Comparison of ENCODE assay signal across 29 cellular contexts in the genomic region with DNA sequence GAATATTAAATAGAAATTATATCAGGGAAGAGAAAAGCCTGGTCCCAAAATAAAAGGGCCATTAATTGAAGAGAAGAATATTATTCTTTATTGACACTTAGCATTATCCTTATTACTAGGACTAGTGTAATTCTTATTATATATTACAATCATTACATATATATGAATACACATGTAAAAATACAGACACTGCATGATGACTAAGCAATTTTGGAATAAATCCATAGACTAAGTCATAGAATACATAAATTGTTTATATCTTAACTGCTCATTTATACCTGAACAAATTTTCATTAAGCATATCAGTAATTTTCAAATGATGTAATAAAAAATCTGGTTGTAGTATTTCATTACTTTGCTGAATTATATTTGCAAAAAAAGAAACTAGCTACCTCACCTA. TPM values are rescaled to one million over a fixed set of nuclear protein-coding genes. Genes with fewer than 3 reads are reported as not detected.
"Had no signal": no experiment of that assay in that cellular context is flagged by ENCODE, and none has a peak within 500 bp of the region (broad histone marks: within the 10 kb centered on the region; RNA-seq: fewer than 3 reads in every experiment).

No MANE protein-coding gene starts in this region.

- H3K79me2 ChIP-seq: parathyroid adenoma had no signal

- H3K9me3 ChIP-seq: heart left ventricle, psoas muscle, testis, tibial nerve, upper lobe of right lung, vagina had no signal

- H3K4me1 ChIP-seq: heart left ventricle, parathyroid adenoma, psoas muscle, testis, upper lobe of right lung, vagina had no signal

- H3K9ac ChIP-seq: parathyroid adenoma had no signal

- H3K36me3 ChIP-seq: heart left ventricle, tibial nerve, upper lobe of right lung, vagina had no signal

- H3K27me3 ChIP-seq: heart left ventricle, testis, tibial nerve, upper lobe of right lung, vagina had no signal

- H3K4me3 ChIP-seq: coronary artery, heart left ventricle, psoas muscle, testis, tibial nerve, upper lobe of right lung, vagina had no signal

- DNase-seq: effector CD4-positive, alpha-beta T cell; endodermal cell; heart left ventricle; hypothalamus; naive B cell; nephron progenitor cell; psoas muscle; retina; stimulated activated CD4-positive, alpha-beta T cell treated with anti-CD3 and anti-CD28 coated beads, Interleukin-2, amount 100 ng/mL, for 24 hours; stimulated activated CD4-positive, alpha-beta T cell treated with anti-CD3 and anti-CD28 coated beads, Interleukin-4, amount 100 ng/mL, for 4 hours; stimulated activated naive B cell treated with anti-CD40 and anti-IgM and Interleukin-4, amounts not matched to agents 10 μg/mL and 1 μg/mL and 100 μg/mL, for 72 hours; stimulated activated naive CD8-positive, alpha-beta T cell treated with anti-CD3 and anti-CD28 coated beads, Interleukin-15, amount 100 ng/mL, for 72 hours; testis; upper lobe of right lung had no signal

- H3K27ac ChIP-seq: coronary artery, heart left ventricle, parathyroid adenoma, psoas muscle, testis, tibial nerve, upper lobe of right lung, vagina had no signal

- FAIRE-seq: frontal cortex had no signal

- H2AFZ ChIP-seq: parathyroid adenoma had no signal

- ATAC-seq: esophagus mucosa; heart left ventricle; left lobe of liver; psoas muscle; sciatic nerve; stimulated activated naive B cell treated with anti-CD40 and anti-IgM and Interleukin-4, amounts not matched to agents 10 μg/mL and 1 μg/mL and 100 μg/mL, for 72 hours; stimulated activated naive CD8-positive, alpha-beta T cell treated with anti-CD3 and anti-CD28 coated beads, Interleukin-15, amount 100 ng/mL, for 72 hours; upper lobe of right lung had no signal

RNA-seq across cellular contexts. Expression of gene SLC13A1, which starts 29.7 kb away (rescaled TPM):
- total RNA-seq: dermis microvascular lymphatic vessel endothelial cell, endodermal cell, esophagus mucosa, fibroblast of lung, frontal cortex, glomerular endothelial cell, heart left ventricle, lower leg skin, omental fat pad, sciatic nerve, skeletal muscle tissue, subcutaneous adipose tissue, testis, tibial nerve, upper lobe of right lung, vagina had no signal
- polyA plus RNA-seq: fibroblast of lung, heart left ventricle, psoas muscle had no signal
